Comparison of ENCODE assay signal across 9 cellular contexts in the genomic region with DNA sequence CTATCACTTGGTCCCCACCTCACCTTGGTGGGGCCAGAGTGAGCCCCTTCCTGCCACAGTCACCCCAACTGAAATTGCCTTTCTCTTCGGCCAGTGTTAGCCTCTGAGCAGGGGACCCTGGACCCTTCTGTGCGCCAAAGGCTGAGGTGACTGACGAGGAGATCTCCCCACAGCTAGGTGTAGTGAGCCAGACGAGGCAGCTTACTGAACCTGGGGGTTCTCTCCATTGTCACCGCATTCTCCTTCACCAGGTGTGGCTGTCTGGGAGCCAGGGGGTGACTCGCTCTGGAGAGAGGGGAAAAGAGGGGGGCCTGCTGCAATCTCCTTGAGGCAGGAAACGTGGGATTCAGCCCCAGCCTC. TPM values are rescaled to one million over a fixed set of nuclear protein-coding genes. Genes with fewer than 3 reads are reported as not detected.
DNase-seq lines count a peak whose midpoint lies in the region; ATAC-seq, FAIRE-seq and TF ChIP-seq lines count a peak whose summit lies in the region.
"Had no signal": no experiment of that assay in that cellular context is flagged by ENCODE, and none has a peak within 500 bp of the region (broad histone marks: within the 10 kb centered on the region; RNA-seq: fewer than 3 reads in every experiment).

No MANE protein-coding gene starts in this region.

- H3K9me3 ChIP-seq in CD4-positive, alpha-beta T cell (ENCODE audit: control insufficient read depth, low read length), result no peaks in the 10 kb centered on the region
- no peaks in the 10 kb centered on the region for H3K9me3 ChIP-seq in OCI-LY7 (ENCODE audit: low read length)
- no peaks in the 10 kb centered on the region for H3K9me3 ChIP-seq in endothelial cell of umbilical vein (replicated peaks; ENCODE audit: control insufficient read depth, insufficient read depth, low read length)
- peaks cover 3% of the 10 kb centered on the region for H3K9me3 ChIP-seq in neuron (ENCODE audit: low read length)

- POLR2A ChIA-PET in CD4-positive, alpha-beta T cell (lab: Charles Lee), result no interaction called here
- POLR2A ChIA-PET in OCI-LY7 (lab: Charles Lee) (no interaction called here), endothelial cell of umbilical vein (lab: Charles Lee) (interaction anchor here (0.9 kb wide), 1 partner anchor 101 kb away, joined by 5 read pairs; no protein-coding TSS in a partner anchor)

- peaks cover 41% of the 10 kb centered on the region for H3K4me1 Mint-ChIP-seq in CD4-positive, alpha-beta T cell (ENCODE audit: low read depth)

- H3K27ac Mint-ChIP-seq in CD4-positive, alpha-beta T cell, result peak overlapping the region; percentile 97

- no peaks in the 10 kb centered on the region for H3K27me3 Mint-ChIP-seq in CD4-positive, alpha-beta T cell

- peak; percentile 18 for FAIRE-seq in endothelial cell of umbilical vein (lab: Jason Lieb, UNC)

- H3K36me3 Mint-ChIP-seq in CD4-positive, alpha-beta T cell (ENCODE audit: low read depth), result peaks cover 39% of the 10 kb centered on the region

- no peaks in the 10 kb centered on the region for H3K27me3 ChIP-seq in CD4-positive, alpha-beta T cell (ENCODE audit: control insufficient read depth, insufficient read depth, low read length)
- H3K27me3 ChIP-seq in endothelial cell of umbilical vein (ENCODE audit: control insufficient read depth in 2 of 2, insufficient read depth in 2 of 2, low read length in 2 of 2) (no peaks in the 10 kb centered on the region), neuron (ENCODE audit: insufficient read depth, low read length) (no peaks in the 10 kb centered on the region)

- H4K20me1 ChIP-seq in OCI-LY7 (ENCODE audit: insufficient read depth, low read length) (peaks cover 12% of the 10 kb centered on the region), endothelial cell of umbilical vein (replicated peaks; ENCODE audit: control insufficient read depth, extremely low read depth, insufficient read depth, low read length) (no peaks in the 10 kb centered on the region)

- ATAC-seq in CD4-positive, alpha-beta T cell (ENCODE audit: poor library complexity), result no peak

- dilution Hi-C loops in endothelial cell of umbilical vein (cut with MboI; ENCODE audit: extremely low pct_ligation_motif_present, low sequenced_read_pairs), result no loop called here

- no peaks in the 10 kb centered on the region for H3K9me1 ChIP-seq in endothelial cell of umbilical vein (replicated peaks; ENCODE audit: control insufficient read depth, extremely low read depth, insufficient read depth, low read length)

- CTCF ChIA-PET in CD4-positive, alpha-beta T cell (lab: Charles Lee), result interaction anchor here (1.2 kb wide), 1 partner anchor 90 kb away, joined by 3 read pairs; a partner anchor contains a TSS
- CTCF ChIA-PET in OCI-LY7 (lab: Charles Lee; ENCODE audit: unreplicated experiment), result no interaction called here
- CTCF ChIA-PET in endothelial cell of umbilical vein (lab: Charles Lee), result interaction anchor here (2.0 kb wide), 1 partner anchor 19 kb away, joined by 6 read pairs; no protein-coding TSS in a partner anchor

- H3K9me2 ChIP-seq in OCI-LY7 (ENCODE audit: insufficient read depth, low read length), result no peaks in the 10 kb centered on the region

- no peak overlapping the region for H2AFZ ChIP-seq in OCI-LY7 (ENCODE audit: low read length)
- H2AFZ ChIP-seq in endothelial cell of umbilical vein (ENCODE audit: low read depth, low read length), result no peak overlapping the region
- no peak overlapping the region for H2AFZ ChIP-seq in neuron (ENCODE audit: low read depth, low read length)

- peak overlapping the region; percentile 96 for H3K4me3 Mint-ChIP-seq in CD4-positive, alpha-beta T cell

- no peaks in the 10 kb centered on the region for H3K9me3 Mint-ChIP-seq in CD4-positive, alpha-beta T cell

- BruUV-seq in OCI-LY7 (replicated peaks; lab: Mats Ljungman, UMichigan), result no TSS peak
- no TSS peak for BruUV-seq in endothelial cell of umbilical vein (replicated peaks; lab: Mats Ljungman, UMichigan)

- peak overlapping the region; percentile 35 for H3K27ac ChIP-seq in CD4-positive, alpha-beta T cell (ENCODE audit: low read depth, low read length)
- H3K27ac ChIP-seq in OCI-LY7 (ENCODE audit: low read depth, low read length, poor library complexity, severe bottlenecking), result no peak overlapping the region
- H3K27ac ChIP-seq in endothelial cell of umbilical vein (ENCODE audit: insufficient read depth, low read depth, low read length), result no peak overlapping the region

- no peak for TF ChIP-seq CTCF in CD4-positive, alpha-beta T cell (IDR thresholded peaks at IDR 0.05)
- TF ChIP-seq CTCF in OCI-LY7 (conservative IDR thresholded peaks at IDR 0.05; ENCODE audit: low read length) (no peak), endothelial cell of umbilical vein (IDR thresholded peaks at IDR 0.05; ENCODE audit: extremely low read depth in 1 of 2, insufficient read depth in 1 of 2, low read depth in 1 of 2, low read length in 2 of 2) (no peak)

- peaks cover 44% of the 10 kb centered on the region for H3K4me1 ChIP-seq in OCI-LY7 (ENCODE audit: insufficient read depth, low read length, poor library complexity, severe bottlenecking)
- peaks cover 24% of the 10 kb centered on the region for H3K4me1 ChIP-seq in endothelial cell of umbilical vein (ENCODE audit: control insufficient read depth, extremely low read depth, insufficient read depth, low read length)
- peaks cover 18% of the 10 kb centered on the region for H3K4me1 ChIP-seq in neuron (ENCODE audit: insufficient read depth, low read length)

- no peak for TF ChIP-seq POLR2A in endothelial cell of umbilical vein (IDR thresholded peaks at IDR 0.05; ENCODE audit: low read depth, low read length)

- H3K4me2 ChIP-seq in OCI-LY7 (ENCODE audit: low read length), result peak overlapping the region; percentile 71
- H3K4me2 ChIP-seq in endothelial cell of umbilical vein (ENCODE audit: insufficient read depth, low read length), result peak overlapping the region; percentile 72

- H3K4me3 ChIP-seq in OCI-LY7 (ENCODE audit: low read depth, low read length, poor library complexity, severe bottlenecking), result peak overlapping the region; percentile 100
- H3K4me3 ChIP-seq in endothelial cell of umbilical vein (replicated peaks in 1 of 3; ENCODE audit: insufficient read depth in 1 of 3, low read depth in 1 of 3, low read length in 3 of 3), result peak overlapping the region; percentile 83 to 95 (median 92)
- peak overlapping the region; percentile 78 for H3K4me3 ChIP-seq in neuron (ENCODE audit: low read length)

- peaks cover 47% of the 10 kb centered on the region for H3K79me2 ChIP-seq in OCI-LY7 (ENCODE audit: insufficient read depth, low read depth, low read length)
- peaks cover 32% of the 10 kb centered on the region for H3K79me2 ChIP-seq in endothelial cell of umbilical vein (ENCODE audit: control insufficient read depth, insufficient read depth, low read length)

- intact Hi-C loops in CD4-positive, alpha-beta T cell (cut with DNase I, micrococcal nuclease), result loop anchor here in 1 of 2 experiments (10.0 kb wide), 2 partner anchors 318 to 398 kb away; a partner anchor contains a TSS
- intact Hi-C loops in OCI-LY7 (cut with micrococcal nuclease; ENCODE audit: unreplicated experiment), result loop anchor here (5.0 kb wide), 1 partner anchor 55 kb away; no protein-coding TSS in a partner anchor
- intact Hi-C loops in endothelial cell of umbilical vein (cut with micrococcal nuclease), result no loop called here

- H3K36me3 ChIP-seq in OCI-LY7 (ENCODE audit: insufficient read depth, low read length), result peaks cover 51% of the 10 kb centered on the region
- H3K36me3 ChIP-seq in endothelial cell of umbilical vein (ENCODE audit: control insufficient read depth in 2 of 2, extremely low read depth in 1 of 2, insufficient read depth in 2 of 2, low read length in 2 of 2), result peaks cover 3 to 5% of the 10 kb centered on the region in 2 experiments
- peaks cover 23% of the 10 kb centered on the region for H3K36me3 ChIP-seq in neuron (ENCODE audit: insufficient read depth, low read length)

- DNase-seq in CD4-positive, alpha-beta T cell, result no peak
- DNase-seq in OCI-LY7 (ENCODE audit: low spot score) (no peak), endothelial cell of umbilical vein (ENCODE audit: low read depth, low spot score) (no peak), cerebellum (ENCODE audit: low spot score) (no peak), NCI-H2107 treated with DMSO at 0.1 percent for 48 hours (lab: John Stamatoyannopoulos, UW; ENCODE audit: unreplicated experiment) (no peak), HK-2 (ENCODE audit: unreplicated experiment) (no peak), cerebellar cortex (ENCODE audit: low spot score) (no peak)
- DNase-seq: NCI-H2171 had no signal

- peak overlapping the region; percentile 95 for H3K9ac ChIP-seq in endothelial cell of umbilical vein (replicated peaks; ENCODE audit: extremely low read depth, insufficient read depth, low read length)

RNA-seq across cellular contexts. Expression of a gene that starts 1.3 kb away (rescaled TPM):
- total RNA-seq in CD4-positive, alpha-beta T cell, result 1,000 to 10,000 TPM; 3,333 to 3,342 TPM
- total RNA-seq in OCI-LY7 (2014; rRNA removed; shearing (Covaris generic)), result 1,636 and 2,574 TPM in 2 replicates
- total RNA-seq in OCI-LY7 (2022), result 2,187 and 2,253 TPM in 2 replicates
- 1,555 and 1,664 TPM in 2 replicates for total RNA-seq in endothelial cell of umbilical vein
- polyA plus RNA-seq in endothelial cell of umbilical vein, result 865 and 990 TPM in 2 replicates
- 799 and 842 TPM in 2 replicates for polyA plus RNA-seq in endothelial cell of umbilical vein (2011; cell fraction: cytosol; rRNA removed)
- polyA plus RNA-seq in endothelial cell of umbilical vein (2011; cell fraction: nucleus; rRNA removed), result 200 and 336 TPM in 2 replicates
- polyA plus RNA-seq in endothelial cell of umbilical vein (2012), result 2,106 and 2,592 TPM in 2 replicates
- polyA minus RNA-seq in endothelial cell of umbilical vein, result 420 and 491 TPM in 2 replicates
- polyA minus RNA-seq in endothelial cell of umbilical vein (2011; cell fraction: cytosol; rRNA and poly(A)+ RNA removed), result 322 TPM
- polyA minus RNA-seq in endothelial cell of umbilical vein (2011; cell fraction: nucleus; rRNA and poly(A)+ RNA removed), result 48.7 and 96.3 TPM in 2 replicates
- total RNA-seq in cerebellum, result 105 TPM

RNA-seq across cellular contexts. Expression of a gene that starts 1.4 kb away (rescaled TPM):
- total RNA-seq in CD4-positive, alpha-beta T cell, result 10 to 100 TPM; 42.0 to 42.7 TPM
- total RNA-seq in OCI-LY7 (2014; rRNA removed; shearing (Covaris generic)), result 59.2 and 93.0 TPM in 2 replicates
- total RNA-seq in OCI-LY7 (2022), result 103 and 106 TPM in 2 replicates
- 60.2 and 62.0 TPM in 2 replicates for total RNA-seq in endothelial cell of umbilical vein
- polyA plus RNA-seq in endothelial cell of umbilical vein, result 169 and 196 TPM in 2 replicates
- 60.1 and 63.3 TPM in 2 replicates for polyA plus RNA-seq in endothelial cell of umbilical vein (2011; cell fraction: cytosol; rRNA removed)
- 27.0 and 32.6 TPM in 2 replicates for polyA plus RNA-seq in endothelial cell of umbilical vein (2011; cell fraction: nucleus; rRNA removed)
- 74.3 and 105 TPM in 2 replicates for polyA plus RNA-seq in endothelial cell of umbilical vein (2012)
- 54.9 and 60.2 TPM in 2 replicates for polyA minus RNA-seq in endothelial cell of umbilical vein
- polyA minus RNA-seq in endothelial cell of umbilical vein (2011; cell fraction: cytosol; rRNA and poly(A)+ RNA removed), result 60.9 TPM
- polyA minus RNA-seq in endothelial cell of umbilical vein (2011; cell fraction: nucleus; rRNA and poly(A)+ RNA removed), result 17.9 and 21.0 TPM in 2 replicates
- total RNA-seq in cerebellum, result 11.7 TPM

RNA-seq across cellular contexts. Expression of a gene that starts 14.5 kb away (rescaled TPM):
- 10 to 100 TPM; 17.1 to 17.6 TPM for total RNA-seq in CD4-positive, alpha-beta T cell
- total RNA-seq in OCI-LY7 (2014; rRNA removed; shearing (Covaris generic)), result 39.0 and 49.2 TPM in 2 replicates
- total RNA-seq in OCI-LY7 (2022) (35.9 and 39.1 TPM in 2 replicates), endothelial cell of umbilical vein (84.9 and 86.7 TPM in 2 replicates), cerebellum (13.3 TPM)
- polyA plus RNA-seq in endothelial cell of umbilical vein, result 190 and 255 TPM in 2 replicates
- polyA plus RNA-seq in endothelial cell of umbilical vein (2011; cell fraction: cytosol; rRNA removed), result 119 and 129 TPM in 2 replicates
- 45.1 and 52.5 TPM in 2 replicates for polyA plus RNA-seq in endothelial cell of umbilical vein (2011; cell fraction: nucleus; rRNA removed)
- 52.9 and 57.1 TPM in 2 replicates for polyA plus RNA-seq in endothelial cell of umbilical vein (2012)
- 23.9 and 30.9 TPM in 2 replicates for polyA minus RNA-seq in endothelial cell of umbilical vein
- polyA minus RNA-seq in endothelial cell of umbilical vein (2011; cell fraction: cytosol; rRNA and poly(A)+ RNA removed), result 48.5 TPM
- 7.3 and 9.9 TPM in 2 replicates for polyA minus RNA-seq in endothelial cell of umbilical vein (2011; cell fraction: nucleus; rRNA and poly(A)+ RNA removed)

RNA-seq across cellular contexts. Expression of a gene that starts 20.4 kb away (rescaled TPM):
- total RNA-seq in CD4-positive, alpha-beta T cell, result 1 to 10 TPM in 1 of 2 experiments, under 1 TPM in 1; 0.87 to 1.1 TPM
- total RNA-seq in OCI-LY7 (2014; rRNA removed; shearing (Covaris generic)), result 0.22 TPM in 1 of 2 replicates, not detected in the other
- total RNA-seq in OCI-LY7 (2022) (0.11 and 0.57 TPM in 2 replicates), endothelial cell of umbilical vein (26.3 and 30.0 TPM in 2 replicates), cerebellum (4.5 TPM)
- polyA plus RNA-seq in endothelial cell of umbilical vein, result 22.1 and 25.0 TPM in 2 replicates
- polyA plus RNA-seq in endothelial cell of umbilical vein (2011; cell fraction: cytosol; rRNA removed), result 10.9 and 14.4 TPM in 2 replicates
- polyA plus RNA-seq in endothelial cell of umbilical vein (2011; cell fraction: nucleus; rRNA removed), result 47.3 and 47.4 TPM in 2 replicates
- polyA plus RNA-seq in endothelial cell of umbilical vein (2012), result 6.1 and 11.4 TPM in 2 replicates
- polyA minus RNA-seq in endothelial cell of umbilical vein, result 8.3 and 8.7 TPM in 2 replicates
- not detected for polyA minus RNA-seq in endothelial cell of umbilical vein (2011; cell fraction: cytosol; rRNA and poly(A)+ RNA removed)
- 6.3 and 14.1 TPM in 2 replicates for polyA minus RNA-seq in endothelial cell of umbilical vein (2011; cell fraction: nucleus; rRNA and poly(A)+ RNA removed)

RNA-seq across cellular contexts. Expression of a gene that starts 41.3 kb away (rescaled TPM):
- total RNA-seq in CD4-positive, alpha-beta T cell, result not detected
- total RNA-seq in OCI-LY7 (2014; rRNA removed; shearing (Covaris generic)), result not detected in 2 replicates
- total RNA-seq in OCI-LY7 (2022), result not detected in 2 replicates
- total RNA-seq in endothelial cell of umbilical vein, result 3.9 and 4.6 TPM in 2 replicates
- 14.1 and 18.5 TPM in 2 replicates for polyA plus RNA-seq in endothelial cell of umbilical vein
- polyA plus RNA-seq in endothelial cell of umbilical vein (2011; cell fraction: cytosol; rRNA removed), result 11.1 and 13.6 TPM in 2 replicates
- polyA plus RNA-seq in endothelial cell of umbilical vein (2011; cell fraction: nucleus; rRNA removed), result 21.6 and 23.6 TPM in 2 replicates
- 18.8 and 26.4 TPM in 2 replicates for polyA plus RNA-seq in endothelial cell of umbilical vein (2012)
- 2.5 and 5.9 TPM in 2 replicates for polyA minus RNA-seq in endothelial cell of umbilical vein
- polyA minus RNA-seq in endothelial cell of umbilical vein (2011; cell fraction: cytosol; rRNA and poly(A)+ RNA removed), result 0.72 TPM
- 4.3 and 11.4 TPM in 2 replicates for polyA minus RNA-seq in endothelial cell of umbilical vein (2011; cell fraction: nucleus; rRNA and poly(A)+ RNA removed)
- total RNA-seq in cerebellum, result 0.91 TPM

Comparison
In these comparisons a context has a peak if more than half of its experiments do, and no peak if none do; other contexts are left out.
1. RNA of a gene that starts 1.3 kb away (total RNA-seq): 3,333 to 3,342 TPM in CD4-positive, alpha-beta T cell, 1,636 to 2,574 TPM in OCI-LY7 and 1,555 to 1,664 TPM in endothelial cell of umbilical vein; 105 TPM in cerebellum (single experiment); every median in the first group is over 10 times any median in the second.
2. Peak in every context shown above with its lines, with median percentiles within 50 percentile points of each other: H3K4me3 ChIP-seq.